In the genomic region with DNA sequence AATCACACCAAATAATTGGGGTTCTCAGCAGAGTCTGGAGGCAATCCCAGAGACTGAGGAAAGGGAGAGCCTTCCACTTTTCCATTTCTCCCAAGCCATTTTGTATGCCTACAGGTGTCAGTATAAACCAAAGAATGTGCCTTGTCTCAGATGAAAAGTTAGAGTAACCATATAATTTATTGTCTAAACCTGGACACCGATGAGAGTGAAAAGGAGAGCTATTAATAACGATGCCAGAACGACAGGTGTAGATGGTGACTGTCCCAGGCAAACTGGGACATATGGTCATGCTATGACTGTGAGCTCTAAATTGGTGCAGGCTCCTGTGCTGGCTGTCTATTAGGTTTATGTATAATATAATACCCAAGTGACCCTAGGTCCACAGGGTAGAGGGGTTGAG, we compare ENCODE assay signal across 11 cellular contexts.
DNase-seq lines count a peak whose midpoint lies in the region; FAIRE-seq and TF ChIP-seq lines count a peak whose summit lies in the region.
"Had no signal": no experiment of that assay in that cellular context is flagged by ENCODE, and none has a peak within 500 bp of the region (broad histone marks: within the 10 kb centered on the region; RNA-seq: fewer than 3 reads in every experiment).

No MANE protein-coding gene starts in this region.

- 98% methylated on average over 3 of the region's 3 CpGs; no CpG with 5 or more reads in 1 of the 2 experiments for WGBS in H1 (ENCODE audit: extremely low coverage in 1 of 2, insufficient coverage in 1 of 2, insufficient read length in 1 of 2, insufficient replicate concordance in 2 of 2, low coverage in 1 of 2, low lambda C conversion rate in 2 of 2, missing lambda C conversion rate in 1 of 2), 2 experiments

- no peak overlapping the region for H3K4me2 ChIP-seq in H1 (ENCODE audit: insufficient read depth in 1 of 2, low read depth in 2 of 2, low read length in 2 of 2)

- no peak overlapping the region for H3K4me3 ChIP-seq in H1 (ENCODE audit: extremely low read depth in 1 of 4, insufficient read depth in 2 of 4, low read depth in 3 of 4, low read length in 4 of 4)

- POLR2A ChIA-PET in H1 (lab: Charles Lee; ENCODE audit: partially characterized antibody): no interaction called here

- no peak overlapping the region for H3K18ac ChIP-seq in H1 (ENCODE audit: extremely low read depth, low read length)

- no peak overlapping the region for H4K5ac ChIP-seq in H1 (ENCODE audit: insufficient read length, low read depth, low read length)

- H2BK20ac ChIP-seq in H1 (ENCODE audit: low read length): no peak overlapping the region

- in situ Hi-C loops in KBM-7 (cut with MboI; ENCODE audit: low pct_unique_long_range_greater_than_20kb, low sequenced_read_pairs): no loop called here

- H3K36me3 Mint-ChIP-seq in CD14-positive monocyte (peaks cover 4 to 14% of the 10 kb centered on the region in 2 donors), osteocyte (ENCODE audit: unreplicated experiment) (peaks cover 13% of the 10 kb centered on the region)
- peaks cover 2% of the 10 kb centered on the region for H3K36me3 Mint-ChIP-seq in activated T-cell treated with anti-CD3 and anti-CD28 coated beads, Interleukin-2, amount 50 U/mL, for 24 hours (ENCODE audit: low read depth)

- H2BK12ac ChIP-seq in H1 (ENCODE audit: low read depth, low read length): no peak overlapping the region

- peaks cover 10 to 13% of the 10 kb centered on the region in 2 experiments for H3K9me3 ChIP-seq in H1 (ENCODE audit: insufficient read depth in 2 of 2, low read depth in 1 of 2, low read length in 1 of 2)

- no peaks in the 10 kb centered on the region for H3K27me3 ChIP-seq in H1 (replicated peaks in 1 of 4; ENCODE audit: control insufficient read depth in 3 of 4, extremely low read depth in 1 of 4, insufficient read depth in 3 of 4, low read length in 3 of 4)

- no peak overlapping the region for H3K27ac ChIP-seq in H1 (ENCODE audit: low read depth, low read length)
- H3K27ac ChIP-seq: epithelial cell of prostate had no signal

- H3K9ac ChIP-seq in H1 (replicated peaks in 1 of 4; ENCODE audit: extremely low read depth in 1 of 4, low read depth in 3 of 4, low read length in 3 of 4): no peak overlapping the region

- TF ChIP-seq POLR2A in H1 (IDR thresholded peaks at IDR 0.05; ENCODE audit: control extremely low read depth in 1 of 2, low read depth in 2 of 2, low read length in 2 of 2): no peak

- no peak for TF ChIP-seq EP300 in H1 (IDR thresholded peaks at IDR 0.05; ENCODE audit: borderline replicate concordance in 1 of 2, low read depth in 2 of 2, low read length in 2 of 2)

- H3K27ac Mint-ChIP-seq in CD14-positive monocyte: peak overlapping the region; percentile 95 to 99 (median 98)
- H3K27ac Mint-ChIP-seq in osteocyte (ENCODE audit: unreplicated experiment): no peak overlapping the region
- no peak overlapping the region for H3K27ac Mint-ChIP-seq in activated T-cell treated with anti-CD3 and anti-CD28 coated beads, Interleukin-2, amount 50 U/mL, for 24 hours

- TF ChIP-seq CTCF in CD14-positive monocyte (IDR thresholded peaks at IDR 0.05): no peak
- peak in 2 of 3 experiments; percentile 10 to 36; a peak in 2 of 4 replicates for TF ChIP-seq CTCF in H1 (IDR thresholded peaks at IDR 0.05; ENCODE audit: control extremely low read depth in 1 of 3, insufficient read depth in 1 of 3, low read depth in 1 of 3, low read length in 3 of 3)
- peak; percentile 42 for TF ChIP-seq CTCF in osteocyte (IDR thresholded peaks at IDR 0.05)

- H3K4ac ChIP-seq in H1 (replicated peaks; ENCODE audit: insufficient read length, low read depth, low read length): no peak overlapping the region

- no peak overlapping the region for H2BK15ac ChIP-seq in H1 (ENCODE audit: low read length)

- no peak overlapping the region for H3K56ac ChIP-seq in H1 (replicated peaks; ENCODE audit: insufficient read length, low read depth, low read length)

- H3K4me1 Mint-ChIP-seq in CD14-positive monocyte (peaks cover 59% of the 10 kb centered on the region), osteocyte (ENCODE audit: unreplicated experiment) (peaks cover 23% of the 10 kb centered on the region)
- H3K4me1 Mint-ChIP-seq in activated T-cell treated with anti-CD3 and anti-CD28 coated beads, Interleukin-2, amount 50 U/mL, for 24 hours (ENCODE audit: low read depth): peaks cover 26% of the 10 kb centered on the region

- H4K91ac ChIP-seq in H1 (replicated peaks; ENCODE audit: insufficient read length, low read length): no peak overlapping the region

- H3K9me3 Mint-ChIP-seq in CD14-positive monocyte (peaks cover 12 to 23% (median 16%) of the 10 kb centered on the region in 7 donors), osteocyte (ENCODE audit: unreplicated experiment) (peaks cover 19% of the 10 kb centered on the region)
- peaks cover 23% of the 10 kb centered on the region for H3K9me3 Mint-ChIP-seq in activated T-cell treated with anti-CD3 and anti-CD28 coated beads, Interleukin-2, amount 50 U/mL, for 24 hours

- H3K27me3 Mint-ChIP-seq in CD14-positive monocyte (ENCODE audit: low read depth in 3 of 3) (peaks cover 0 to 2% (median 0%) of the 10 kb centered on the region in 3 donors), osteocyte (ENCODE audit: unreplicated experiment) (no peaks in the 10 kb centered on the region)
- no peaks in the 10 kb centered on the region for H3K27me3 Mint-ChIP-seq in activated T-cell treated with anti-CD3 and anti-CD28 coated beads, Interleukin-2, amount 50 U/mL, for 24 hours

- CTCF ChIA-PET in H1 (lab: Charles Lee; ENCODE audit: partially characterized antibody): interaction anchor here (0.7 to 1.5 kb wide), 11 partner anchors 9 to 292 kb away, joined by 3 to 5 read pairs (median 3); no protein-coding TSS in a partner anchor

- no peak overlapping the region for H3K23ac ChIP-seq in H1 (ENCODE audit: insufficient read length)

- H3K79me2 ChIP-seq in H1 (ENCODE audit: control insufficient read depth in 1 of 2, insufficient read depth in 2 of 2, low read length in 2 of 2): no peaks in the 10 kb centered on the region

- FAIRE-seq in H1 (lab: Jason Lieb, UNC): no peak
- no peak for FAIRE-seq in frontal cortex (lab: Jason Lieb, UNC)

- no peaks in the 10 kb centered on the region for H3K36me3 ChIP-seq in H1 (ENCODE audit: control insufficient read depth in 2 of 4, insufficient read depth in 4 of 4, low read length in 3 of 4)

- no peaks in the 10 kb centered on the region for H3K79me1 ChIP-seq in H1 (ENCODE audit: low read depth, low read length)

- no peak overlapping the region for H2AFZ ChIP-seq in H1 (ENCODE audit: low read length)

- intact Hi-C loops in CD14-positive monocyte (cut with micrococcal nuclease): loop anchor here in 1 of 2 donors (10.0 kb wide), 1 partner anchor 104 kb away; no protein-coding TSS in a partner anchor

- no peak overlapping the region for H2BK120ac ChIP-seq in H1 (replicated peaks; ENCODE audit: low read depth, low read length)

- no peak overlapping the region for H4K8ac ChIP-seq in H1 (ENCODE audit: extremely low read depth, insufficient read depth, low read length)

- no peak overlapping the region for H3K14ac ChIP-seq in H1 (ENCODE audit: insufficient read length)

- DNase-seq in CD14-positive monocyte (ENCODE audit: low spot score): no peak
- peak; percentile 73 for DNase-seq in LHCN-M2 (ENCODE audit: low read depth)
- DNase-seq in H1 (ENCODE audit: low read depth in 1 of 2, low spot score in 2 of 2): no peak
- DNase-seq in osteocyte (ENCODE audit: extremely low spot score, unreplicated experiment): no peak
- DNase-seq in frontal cortex (ENCODE audit: low spot score in 2 of 2): no peak
- no peak for DNase-seq in activated T-cell treated with anti-CD3 and anti-CD28 coated beads, Interleukin-2, amount 50 U/mL, for 24 hours
- DNase-seq in KBM-7: no peak
- no peak for DNase-seq in NAMALWA (ENCODE audit: low spot score)
- DNase-seq: activated T-cell treated with anti-CD3 and anti-CD28 coated beads, Interleukin-2, amount 50 U/mL, for 4 hours; NCI-H2029 treated with DMSO at 0.1 percent for 48 hours had no signal

- H3K4me3 Mint-ChIP-seq in CD14-positive monocyte: no peak overlapping the region
- no peak overlapping the region for H3K4me3 Mint-ChIP-seq in osteocyte (ENCODE audit: unreplicated experiment)
- H3K4me3 Mint-ChIP-seq in activated T-cell treated with anti-CD3 and anti-CD28 coated beads, Interleukin-2, amount 50 U/mL, for 24 hours: no peak overlapping the region
- H3K4me3 Mint-ChIP-seq: activated T-cell treated with anti-CD3 and anti-CD28 coated beads, Interleukin-2, amount 50 U/mL, for 4 hours had no signal

- no peak overlapping the region for H2AK5ac ChIP-seq in H1 (ENCODE audit: low read depth, low read length)

- peaks cover 0 to 9% (median 5%) of the 10 kb centered on the region in 4 experiments; a peak in 5 of 7 replicates for H3K4me1 ChIP-seq in H1 (replicated peaks in 1 of 4; ENCODE audit: control insufficient read depth in 3 of 4, insufficient read depth in 4 of 4, low read length in 3 of 4)

- H3K23me2 ChIP-seq in H1 (ENCODE audit: low read depth, low read length): no peaks in the 10 kb centered on the region

- no peak overlapping the region for H2BK5ac ChIP-seq in H1 (ENCODE audit: low read depth, low read length)

- no peaks in the 10 kb centered on the region for H4K20me1 ChIP-seq in H1 (replicated peaks in 1 of 2; ENCODE audit: control insufficient read depth in 1 of 2, insufficient read depth in 2 of 2, low read length in 2 of 2)

- TF ChIP-seq RAD21 in H1 (IDR thresholded peaks at IDR 0.05 in 1 of 2, conservative IDR thresholded peaks at IDR 0.05 in 1 of 2; ENCODE audit: low read depth in 2 of 2, low read length in 2 of 2): peak; percentile 58 to 65

TF ChIP-seq in H1, 55 proteins besides CTCF, POLR2A, EP300 and RAD21:
- TF ChIP-seq, protein P1, sequence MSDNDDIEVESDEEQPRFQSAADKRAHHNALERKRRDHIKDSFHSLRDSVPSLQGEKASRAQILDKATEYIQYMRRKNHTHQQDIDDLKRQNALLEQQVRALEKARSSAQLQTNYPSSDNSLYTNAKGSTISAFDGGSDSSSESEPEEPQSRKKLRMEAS (IDR thresholded peaks at IDR 0.05): no peak
- TF ChIP-seq SP2 (IDR thresholded peaks at IDR 0.05; ENCODE audit: low read length) (no peak), SIN3A (conservative IDR thresholded peaks at IDR 0.05 in 1 of 2, IDR thresholded peaks at IDR 0.05 in 1 of 2; ENCODE audit: low read depth in 1 of 2, low read length in 2 of 2) (no peak), TEAD4 (IDR thresholded peaks at IDR 0.05; ENCODE audit: low read depth, low read length) (no peak), CTBP2 (IDR thresholded peaks at IDR 0.05; ENCODE audit: borderline replicate concordance, insufficient read depth, insufficient read length, low read length) (no peak), SIX5 (IDR thresholded peaks at IDR 0.05; ENCODE audit: low read depth, low read length) (no peak), CBX5 (IDR thresholded peaks at IDR 0.05; ENCODE audit: low read depth, low read length) (no peak), NRF1 (IDR thresholded peaks at IDR 0.05; ENCODE audit: low read depth, low read length) (no peak), BACH1 (IDR thresholded peaks at IDR 0.05; ENCODE audit: low read length) (no peak)

Comparison
In these comparisons a context has a peak if more than half of its experiments do, and no peak if none do; other contexts are left out.
1. H3K27ac Mint-ChIP-seq: peak in CD14-positive monocyte (7 of 7); none in osteocyte (single experiment) and activated T-cell treated with anti-CD3 and anti-CD28 coated beads, Interleukin-2, amount 50 U/mL, for 24 hours (single experiment).